ENCODE assay signal across 11 cellular contexts in genomic region chrX:9467181-9467580, GRCh38. TPM values are rescaled to one million over a fixed set of nuclear protein-coding genes. Genes with fewer than 3 reads are reported as not detected.
DNase-seq lines count a peak whose midpoint lies in the region; ATAC-seq and TF ChIP-seq lines count a peak whose summit lies in the region.
"Had no signal": no experiment of that assay in that cellular context is flagged by ENCODE, and none has a peak within 500 bp of the region (broad histone marks: within the 10 kb centered on the region; RNA-seq: fewer than 3 reads in every experiment).

No MANE protein-coding gene starts in this region.

- POLR2A ChIA-PET in naive thymus-derived CD8-positive, alpha-beta T cell (lab: Charles Lee) = interaction anchor here (0.6 kb wide), 1 partner anchor 116 kb away, joined by 6 read pairs; no protein-coding TSS in a partner anchor

- peak overlapping the region in 6 of 10 donors; percentile 22 to 94 (median 86) for H3K27ac Mint-ChIP-seq in naive thymus-derived CD8-positive, alpha-beta T cell

- H3K9me3 Mint-ChIP-seq in naive thymus-derived CD8-positive, alpha-beta T cell = peaks cover 0 to 4% (median 0%) of the 10 kb centered on the region in 9 donors

- TF ChIP-seq CTCF in BE2C (IDR thresholded peaks at IDR 0.05; ENCODE audit: low read depth, low read length) = no peak
- no peak for TF ChIP-seq CTCF in astrocyte of the cerebellum (IDR thresholded peaks at IDR 0.05; ENCODE audit: low read depth, low read length, missing control alignments)

- 0 out of 2 replicates have a peak, but pooled peaks cover 4% of the 10 kb centered on the region for H3K4me1 ChIP-seq in BE2C
- peaks cover 38% of the 10 kb centered on the region for H3K4me1 ChIP-seq in HUES48 (ENCODE audit: control insufficient read depth, insufficient read depth, low read length)

- H3K4me1 Mint-ChIP-seq in naive thymus-derived CD8-positive, alpha-beta T cell = peaks cover 16 to 63% (median 53%) of the 10 kb centered on the region in 4 donors

- H3K27me3 Mint-ChIP-seq in naive thymus-derived CD8-positive, alpha-beta T cell = peaks cover 0 to 4% (median 0%) of the 10 kb centered on the region in 5 donors

- in situ Hi-C loops in astrocyte of the cerebellum (cut with HindIII; ENCODE audit: low sequenced_read_pairs) = no loop called here

- no peaks in the 10 kb centered on the region for H3K9me3 ChIP-seq in BE2C
- H3K9me3 ChIP-seq in HUES48 (ENCODE audit: control insufficient read depth, insufficient read depth, low read length) = no peaks in the 10 kb centered on the region

- peaks cover 4 to 28% (median 5%) of the 10 kb centered on the region in 3 donors for H3K36me3 Mint-ChIP-seq in naive thymus-derived CD8-positive, alpha-beta T cell

- peak overlapping the region; percentile 77 to 90 (median 88) for H3K4me3 Mint-ChIP-seq in naive thymus-derived CD8-positive, alpha-beta T cell

- H3K9ac ChIP-seq in HUES48 (ENCODE audit: low read depth, low read length) = no peak overlapping the region

- no peak overlapping the region for H3K27ac ChIP-seq in HUES48 (ENCODE audit: low read depth, low read length)

- no peaks in the 10 kb centered on the region for H3K27me3 ChIP-seq in BE2C
- H3K27me3 ChIP-seq in HUES48 (ENCODE audit: control insufficient read depth, insufficient read depth, low read length) = peaks cover 15% of the 10 kb centered on the region

- peak overlapping the region; percentile 72 for H3K4me3 ChIP-seq in BE2C (ENCODE audit: low read depth, low read length)
- H3K4me3 ChIP-seq in HUES48 (ENCODE audit: low read depth, low read length) = peak overlapping the region; percentile 74
- H3K4me3 ChIP-seq in astrocyte of the cerebellum (ENCODE audit: low read depth, low read length) = peak overlapping the region; percentile 65

- DNase-seq in BE2C (no peak), astrocyte of the cerebellum (ENCODE audit: low read depth) (no peak), NAMALWA (ENCODE audit: low spot score) (no peak), NCI-H69 (lab: John Stamatoyannopoulos, UW) (no peak)
- no peak for DNase-seq in naive thymus-derived CD8-positive, alpha-beta T cell
- no peak for DNase-seq in activated effector memory CD4-positive, alpha-beta T cell treated with anti-CD3 and anti-CD28 coated beads, Interleukin-2, amount 50 U/mL, for 16 hours
- no peak for DNase-seq in activated CD4-positive, CD25-positive, alpha-beta regulatory T cell treated with anti-CD3 and anti-CD28 coated beads, Interleukin-2, amount 50 U/mL, for 72 hours
- DNase-seq: NCI-H1105, right cardiac atrium had no signal

- H3K36me3 ChIP-seq in BE2C (no peaks in the 10 kb centered on the region; the same call in 1 of the 2 replicates), HUES48 (ENCODE audit: control insufficient read depth, insufficient read depth, low read length) (peaks cover 10% of the 10 kb centered on the region; the same call in 1 of the 2 replicates)

- ATAC-seq in naive thymus-derived CD8-positive, alpha-beta T cell = no peak
- ATAC-seq: esophagus mucosa, right cardiac atrium had no signal

RNA-seq across cellular contexts. Expression of gene TBL1X, which starts 2.3 kb away (rescaled TPM):
- 14.1 TPM for polyA plus RNA-seq in BE2C (2012; ENCODE audit: insufficient read depth, insufficient read length, low read depth)
- 10 to 100 TPM; 48.5 to 49.5 TPM for total RNA-seq in naive thymus-derived CD8-positive, alpha-beta T cell
- polyA plus RNA-seq in naive thymus-derived CD8-positive, alpha-beta T cell = 10 to 100 TPM; 14.6 to 23.4 (median 18.6) TPM
